Comparison of ENCODE assay signal across 2 cellular contexts in the genomic region with DNA sequence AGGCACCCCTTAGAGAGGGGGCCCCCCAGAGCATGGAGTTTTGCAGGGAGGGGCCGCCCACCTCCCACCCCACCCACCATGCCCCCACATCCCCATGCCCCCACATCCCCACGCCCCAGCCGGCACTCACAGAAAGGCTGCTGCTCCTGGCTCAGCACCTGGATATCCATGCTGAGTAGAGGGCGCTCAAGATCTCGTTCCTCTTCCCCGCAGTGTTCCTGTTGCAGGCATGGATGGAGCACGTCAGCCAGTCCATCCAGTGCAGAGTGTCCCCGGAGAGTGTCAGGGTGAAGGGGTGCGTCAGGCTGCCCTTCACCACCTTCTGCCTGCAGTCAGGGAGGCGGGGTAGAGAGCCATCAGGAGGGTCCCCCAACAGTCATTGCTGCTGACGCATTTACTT.
TF ChIP-seq lines count a peak whose summit lies in the region.

No MANE protein-coding gene starts in this region.

TF ChIP-seq in GM23338, 12 proteins besides CTCF, POLR2A, EP300 and RAD21 (continued from another document):
- TF ChIP-seq JUNB (IDR thresholded peaks at IDR 0.05; ENCODE audit: unreplicated experiment) = no peak
- TF ChIP-seq POLR2AphosphoS5 (IDR thresholded peaks at IDR 0.05; ENCODE audit: low read depth) = no peak
- TF ChIP-seq EZH2phosphoT487 (IDR thresholded peaks at IDR 0.05; ENCODE audit: unreplicated experiment) = no peak
- TF ChIP-seq ZNF462 (CRISPR knock-in tag; IDR thresholded peaks at IDR 0.05) = no peak
- no peak for TF ChIP-seq REST (IDR thresholded peaks at IDR 0.05; ENCODE audit: unreplicated experiment)
- no peak for TF ChIP-seq ZNF331 (CRISPR knock-in tag; IDR thresholded peaks at IDR 0.05; ENCODE audit: low read depth)
- no peak for TF ChIP-seq ZNF114 (CRISPR knock-in tag; IDR thresholded peaks at IDR 0.05)
- TF ChIP-seq NANOG (IDR thresholded peaks at IDR 0.05; ENCODE audit: borderline replicate concordance) = no peak
- TF ChIP-seq, protein P1, sequence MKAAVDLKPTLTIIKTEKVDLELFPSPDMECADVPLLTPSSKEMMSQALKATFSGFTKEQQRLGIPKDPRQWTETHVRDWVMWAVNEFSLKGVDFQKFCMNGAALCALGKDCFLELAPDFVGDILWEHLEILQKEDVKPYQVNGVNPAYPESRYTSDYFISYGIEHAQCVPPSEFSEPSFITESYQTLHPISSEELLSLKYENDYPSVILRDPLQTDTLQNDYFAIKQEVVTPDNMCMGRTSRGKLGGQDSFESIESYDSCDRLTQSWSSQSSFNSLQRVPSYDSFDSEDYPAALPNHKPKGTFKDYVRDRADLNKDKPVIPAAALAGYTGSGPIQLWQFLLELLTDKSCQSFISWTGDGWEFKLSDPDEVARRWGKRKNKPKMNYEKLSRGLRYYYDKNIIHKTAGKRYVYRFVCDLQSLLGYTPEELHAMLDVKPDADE (IDR thresholded peaks at IDR 0.05) = no peak
- TF ChIP-seq CREB1 (CRISPR knock-in tag; IDR thresholded peaks at IDR 0.05; ENCODE audit: low read depth) = no peak

TF ChIP-seq in H1, 55 proteins besides CTCF, POLR2A, EP300 and RAD21 (continued from another document):
- TF ChIP-seq TCF12 (IDR thresholded peaks at IDR 0.05; ENCODE audit: low read depth, low read length) = no peak
- no peak for TF ChIP-seq SIX5 (IDR thresholded peaks at IDR 0.05; ENCODE audit: low read depth, low read length)
- TF ChIP-seq CEBPB (IDR thresholded peaks at IDR 0.05; ENCODE audit: low read depth, low read length) = no peak
- no peak for TF ChIP-seq SIN3A (conservative IDR thresholded peaks at IDR 0.05 in 1 of 2, IDR thresholded peaks at IDR 0.05 in 1 of 2; ENCODE audit: low read depth in 1 of 2, low read length in 2 of 2)
- TF ChIP-seq SRF (IDR thresholded peaks at IDR 0.05; ENCODE audit: low read depth, low read length) = no peak
- TF ChIP-seq TBP (IDR thresholded peaks at IDR 0.05; ENCODE audit: low read depth, low read length) = no peak
- TF ChIP-seq RBBP5 (IDR thresholded peaks at IDR 0.05; ENCODE audit: borderline replicate concordance, low read depth, low read length) = no peak
- no peak for TF ChIP-seq CHD2 (IDR thresholded peaks at IDR 0.05; ENCODE audit: low read length)
- TF ChIP-seq NRF1 (IDR thresholded peaks at IDR 0.05; ENCODE audit: low read depth, low read length) = no peak
- TF ChIP-seq EGR1 (IDR thresholded peaks at IDR 0.05; ENCODE audit: borderline replicate concordance, low read depth, low read length) = no peak
- TF ChIP-seq SP1 (IDR thresholded peaks at IDR 0.05; ENCODE audit: low read depth, low read length) = no peak
- TF ChIP-seq SAP30 (IDR thresholded peaks at IDR 0.05; ENCODE audit: insufficient read depth, insufficient replicate concordance, low read length) = no peak
- TF ChIP-seq RNF2 (IDR thresholded peaks at IDR 0.05; ENCODE audit: borderline replicate concordance, low read depth, low read length, missing control alignments, poor library complexity, severe bottlenecking) = no peak
- no peak for TF ChIP-seq MAX (IDR thresholded peaks at IDR 0.05)
- no peak for TF ChIP-seq BCL11A (IDR thresholded peaks at IDR 0.05; ENCODE audit: low read depth in 2 of 2, low read length in 2 of 2)
